In the genomic region with DNA sequence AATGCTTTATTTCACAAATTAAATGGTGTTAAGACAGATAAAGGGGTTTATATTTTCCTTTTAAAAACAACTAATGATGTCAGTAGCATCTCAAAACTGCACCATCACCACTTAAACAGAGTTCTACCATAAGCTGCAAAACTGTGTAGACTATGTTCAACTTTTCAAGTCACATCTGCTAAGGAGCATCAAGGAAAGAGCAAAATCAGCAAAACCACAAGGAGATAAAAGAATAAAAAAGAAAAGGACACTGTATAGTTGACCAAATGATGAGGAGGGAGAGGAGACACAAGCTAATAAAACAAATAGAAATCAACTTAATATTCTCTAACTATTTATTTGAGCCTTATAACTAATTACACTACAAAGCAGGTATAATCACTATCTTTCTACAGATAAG, we compare ENCODE assay signal across 18 cellular contexts.
"Had no signal": no experiment of that assay in that cellular context is flagged by ENCODE, and none has a peak within 500 bp of the region (broad histone marks: within the 10 kb centered on the region; RNA-seq: fewer than 3 reads in every experiment).

No MANE protein-coding gene starts in this region.

- H2AFZ ChIP-seq: hepatocyte had no signal

- H3K36me3 ChIP-seq: uterus had no signal

- H3K27ac ChIP-seq: hepatocyte, psoas muscle, spleen, tibial artery, upper lobe of left lung, uterus had no signal

- H3K4me3 ChIP-seq: hepatocyte, psoas muscle, spleen, tibial artery, upper lobe of left lung, uterus had no signal

- DNase-seq: effector CD4-positive, alpha-beta T cell; foreskin melanocyte; head of caudate nucleus; kidney glomerular epithelial cell; naive B cell; psoas muscle; spleen; stimulated activated CD4-positive, alpha-beta T cell treated with anti-CD3 and anti-CD28 coated beads, Interleukin-15, amount 100 ng/mL, for 24 hours; stimulated activated CD4-positive, alpha-beta T cell treated with anti-CD3 and anti-CD28 coated beads, Interleukin-1b, Interleukin-23, amount 100 ng/mL, for 48 hours; stimulated activated CD4-positive, alpha-beta T cell treated with anti-CD3 and anti-CD28 coated beads, Interleukin-4, amount 100 ng/mL, for 24 hours; tibial artery; uterus had no signal

- H3K27me3 ChIP-seq: hepatocyte, spleen, tibial artery, upper lobe of left lung, uterus had no signal

- H3K4me1 Mint-ChIP-seq: nephron had no signal

- H3K4me3 Mint-ChIP-seq: naive B cell; nephron; stimulated activated memory B cell treated with anti-CD40 and anti-IgM and Interleukin-4, amounts not matched to agents 10 μg/mL and 1 μg/mL and 100 μg/mL, for 72 hours; stimulated activated naive CD8-positive, alpha-beta T cell treated with anti-CD3 and anti-CD28 coated beads, Interleukin-15, Interleukin-2, amounts not matched to agents 100 ng/mL and 50 ng/mL, for 24 hours had no signal

- H3K4me2 ChIP-seq: hepatocyte had no signal

- H3K9me3 ChIP-seq: psoas muscle, spleen, tibial artery, upper lobe of left lung, uterus had no signal

- ATAC-seq: sciatic nerve; stimulated activated memory B cell treated with anti-CD40 and anti-IgM and Interleukin-4, amounts not matched to agents 10 μg/mL and 1 μg/mL and 100 μg/mL, for 72 hours had no signal

- H3K4me1 ChIP-seq: psoas muscle, tibial artery, upper lobe of left lung, uterus had no signal

- H3K27ac Mint-ChIP-seq: nephron; stimulated activated memory B cell treated with anti-CD40 and anti-IgM and Interleukin-4, amounts not matched to agents 10 μg/mL and 1 μg/mL and 100 μg/mL, for 72 hours; stimulated activated naive CD8-positive, alpha-beta T cell treated with anti-CD3 and anti-CD28 coated beads, Interleukin-15, Interleukin-2, amounts not matched to agents 100 ng/mL and 50 ng/mL, for 24 hours had no signal

- H3K27me3 Mint-ChIP-seq: naive B cell; stimulated activated memory B cell treated with anti-CD40 and anti-IgM and Interleukin-4, amounts not matched to agents 10 μg/mL and 1 μg/mL and 100 μg/mL, for 72 hours; stimulated activated naive CD8-positive, alpha-beta T cell treated with anti-CD3 and anti-CD28 coated beads, Interleukin-15, Interleukin-2, amounts not matched to agents 100 ng/mL and 50 ng/mL, for 24 hours had no signal

- H3K9me3 Mint-ChIP-seq: naive B cell; nephron; stimulated activated memory B cell treated with anti-CD40 and anti-IgM and Interleukin-4, amounts not matched to agents 10 μg/mL and 1 μg/mL and 100 μg/mL, for 72 hours; stimulated activated naive CD8-positive, alpha-beta T cell treated with anti-CD3 and anti-CD28 coated beads, Interleukin-15, Interleukin-2, amounts not matched to agents 100 ng/mL and 50 ng/mL, for 24 hours had no signal
